ENCODE assay signal across 8 cellular contexts in genomic region chr9:88303785-88304495, GRCh38.
DNase-seq lines count a peak whose midpoint lies in the region; ATAC-seq lines count a peak whose summit lies in the region.

No MANE protein-coding gene starts in this region.

- H3K4me1 Mint-ChIP-seq in activated naive CD8-positive, alpha-beta T cell treated with anti-CD3 and anti-CD28 coated beads for 36 hours, result peaks cover 42% of the 10 kb centered on the region
- peaks cover 45% of the 10 kb centered on the region for H3K4me1 Mint-ChIP-seq in stimulated activated naive CD8-positive, alpha-beta T cell treated with anti-CD3 and anti-CD28 coated beads, Interleukin-15, Interleukin-2, amounts not matched to agents 100 ng/mL and 50 ng/mL, for 24 hours (ENCODE audit: low read depth)

- H3K36me3 Mint-ChIP-seq in activated naive CD8-positive, alpha-beta T cell treated with anti-CD3 and anti-CD28 coated beads for 36 hours, result peaks cover 1% of the 10 kb centered on the region
- no peaks in the 10 kb centered on the region for H3K36me3 Mint-ChIP-seq in stimulated activated naive CD8-positive, alpha-beta T cell treated with anti-CD3 and anti-CD28 coated beads, Interleukin-15, Interleukin-2, amounts not matched to agents 100 ng/mL and 50 ng/mL, for 24 hours (ENCODE audit: low read depth)

- intact Hi-C loops in left colon (cut with DNase I, micrococcal nuclease), result no loop called here

- peak overlapping the region; percentile 96 for H3K27ac Mint-ChIP-seq in activated naive CD8-positive, alpha-beta T cell treated with anti-CD3 and anti-CD28 coated beads for 36 hours
- peak overlapping the region; percentile 90 for H3K27ac Mint-ChIP-seq in stimulated activated naive CD8-positive, alpha-beta T cell treated with anti-CD3 and anti-CD28 coated beads, Interleukin-15, Interleukin-2, amounts not matched to agents 100 ng/mL and 50 ng/mL, for 24 hours

- DNase-seq in activated effector memory CD4-positive, alpha-beta T cell treated with anti-CD3 and anti-CD28 coated beads, Interleukin-2, amount 50 U/mL, for 16 hours, result peak; percentile 73
- DNase-seq in activated effector memory CD4-positive, alpha-beta T cell treated with Interleukin-2 at 50 U/mL for 16 hours, result no peak
- peak; percentile 71 for DNase-seq in activated naive CD8-positive, alpha-beta T cell treated with anti-CD3 and anti-CD28 coated beads for 36 hours
- DNase-seq in left colon (no peak), SW 1271 (lab: John Stamatoyannopoulos, UW) (no peak), ureter (ENCODE audit: low spot score) (no peak)

- peaks cover 11% of the 10 kb centered on the region for H3K9me3 Mint-ChIP-seq in activated naive CD8-positive, alpha-beta T cell treated with anti-CD3 and anti-CD28 coated beads for 36 hours
- no peaks in the 10 kb centered on the region for H3K9me3 Mint-ChIP-seq in stimulated activated naive CD8-positive, alpha-beta T cell treated with anti-CD3 and anti-CD28 coated beads, Interleukin-15, Interleukin-2, amounts not matched to agents 100 ng/mL and 50 ng/mL, for 24 hours

- ATAC-seq in HG03342 (IDR thresholded peaks at IDR 0.05; ENCODE audit: unreplicated experiment) (peak; percentile 75), left colon (no peak)

- H3K4me3 Mint-ChIP-seq in activated naive CD8-positive, alpha-beta T cell treated with anti-CD3 and anti-CD28 coated beads for 36 hours, result peak overlapping the region; percentile 54
- peak overlapping the region; percentile 64 for H3K4me3 Mint-ChIP-seq in stimulated activated naive CD8-positive, alpha-beta T cell treated with anti-CD3 and anti-CD28 coated beads, Interleukin-15, Interleukin-2, amounts not matched to agents 100 ng/mL and 50 ng/mL, for 24 hours

- H3K27me3 Mint-ChIP-seq in activated naive CD8-positive, alpha-beta T cell treated with anti-CD3 and anti-CD28 coated beads for 36 hours, result peaks cover under 1% of the 10 kb centered on the region
- no peaks in the 10 kb centered on the region for H3K27me3 Mint-ChIP-seq in stimulated activated naive CD8-positive, alpha-beta T cell treated with anti-CD3 and anti-CD28 coated beads, Interleukin-15, Interleukin-2, amounts not matched to agents 100 ng/mL and 50 ng/mL, for 24 hours

Comparison
In these comparisons a context has a peak if more than half of its experiments do, and no peak if none do; other contexts are left out.
1. DNase-seq: peak in activated effector memory CD4-positive, alpha-beta T cell treated with anti-CD3 and anti-CD28 coated beads, Interleukin-2, amount 50 U/mL, for 16 hours (single experiment) and activated naive CD8-positive, alpha-beta T cell treated with anti-CD3 and anti-CD28 coated beads for 36 hours (single experiment); none in activated effector memory CD4-positive, alpha-beta T cell treated with Interleukin-2 at 50 U/mL for 16 hours (single experiment), left colon (0 of 2), SW 1271 (0 of 2) and ureter (single experiment).